In the genomic region with DNA sequence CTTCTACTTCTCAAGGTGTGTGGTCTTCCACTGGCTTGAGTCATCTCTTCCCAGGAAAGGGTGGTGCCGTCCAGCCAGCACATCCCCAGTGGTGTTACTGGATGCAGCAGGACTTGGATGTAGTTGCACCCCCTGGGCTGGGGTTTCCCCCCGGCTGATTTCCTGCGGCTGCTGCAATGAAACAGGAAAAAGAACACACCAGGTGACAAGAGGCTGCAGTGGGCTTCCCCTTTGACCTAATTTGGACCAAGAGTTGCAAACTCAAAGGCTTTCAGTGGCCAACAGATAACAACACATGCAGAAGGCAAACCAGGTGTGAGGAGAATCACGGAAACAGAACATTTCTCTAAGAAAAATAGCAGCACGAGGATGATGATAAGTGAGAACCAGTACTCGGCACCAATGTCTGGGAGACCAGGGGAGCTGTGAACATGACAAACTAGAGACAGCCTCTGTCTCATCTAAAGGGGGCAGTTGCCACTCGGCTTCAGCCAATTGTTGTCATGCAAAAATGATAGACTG, we compare ENCODE assay signal across 8 cellular contexts.
A peak's percentile ranks its signal among the peaks of the same experiment; 100 is the strongest.
DNase-seq lines count a peak whose midpoint lies in the region; ATAC-seq and TF ChIP-seq lines count a peak whose summit lies in the region.

No MANE protein-coding gene starts in this region.

- no peaks in the 10 kb centered on the region for H3K9me3 ChIP-seq in mammary epithelial cell (replicated peaks; ENCODE audit: insufficient read depth, low read length)

- H3K27ac ChIP-seq in mammary epithelial cell (ENCODE audit: insufficient read depth, low read depth, low read length): no peak overlapping the region

- no peaks in the 10 kb centered on the region for H3K27me3 ChIP-seq in mammary epithelial cell (ENCODE audit: insufficient read depth, low read length)

- CTCF ChIA-PET in mammary epithelial cell (lab: Charles Lee; ENCODE audit: low non-redundant PET): no interaction called here

- no TSS peak for BruUV-seq in mammary epithelial cell (replicated peaks; lab: Mats Ljungman, UMichigan)

- no peak for TF ChIP-seq CTCF in mammary epithelial cell (conservative IDR thresholded peaks at IDR 0.05 in 1 of 2, IDR thresholded peaks at IDR 0.05 in 1 of 2; ENCODE audit: extremely low read depth in 1 of 2, insufficient read depth in 1 of 2, low read depth in 1 of 2, low read length in 2 of 2)

- no peaks in the 10 kb centered on the region for H3K79me2 ChIP-seq in mammary epithelial cell (ENCODE audit: insufficient read depth, low read length)

- WGBS in mammary epithelial cell (ENCODE audit: low coverage, missing lambda C conversion rate): 82% methylated on average over 7 of the region's 7 CpGs

- intact Hi-C loops in mammary epithelial cell (cut with micrococcal nuclease): no loop called here

- peak overlapping the region; percentile 1 for H2AFZ ChIP-seq in mammary epithelial cell (ENCODE audit: low read depth, low read length)

- no peaks in the 10 kb centered on the region for H3K36me3 ChIP-seq in mammary epithelial cell (ENCODE audit: insufficient read depth, low read length)

- dilution Hi-C loops in mammary epithelial cell (cut with HindIII; ENCODE audit: low sequenced_read_pairs): no loop called here

- H4K20me1 ChIP-seq in mammary epithelial cell (ENCODE audit: insufficient read depth, low read length): no peaks in the 10 kb centered on the region

- peaks cover 24% of the 10 kb centered on the region for H3K4me1 ChIP-seq in mammary epithelial cell (ENCODE audit: insufficient read depth, low read length)

- no peak overlapping the region for H3K4me3 ChIP-seq in mammary epithelial cell (replicated peaks in 1 of 3; ENCODE audit: insufficient read depth in 1 of 3, low read depth in 2 of 3, low read length in 3 of 3)

- H3K9ac ChIP-seq in mammary epithelial cell (ENCODE audit: insufficient read depth, low read length): no peak overlapping the region

- ATAC-seq in GM19463 (IDR thresholded peaks at IDR 0.05; ENCODE audit: unreplicated experiment) (peak; percentile 90), HG03378 (IDR thresholded peaks at IDR 0.05; ENCODE audit: unreplicated experiment) (peak; percentile 74)

- H3K4me2 ChIP-seq in mammary epithelial cell (ENCODE audit: insufficient read depth, low read depth, low read length): no peak overlapping the region

- peak; percentile 17 for DNase-seq in Caki2 (ENCODE audit: low read depth)
- DNase-seq in mammary epithelial cell: peak; percentile 76
- DNase-seq in ecto neural progenitor cell (ENCODE audit: low spot score): no peak
- DNase-seq in midbrain (lab: John Stamatoyannopoulos, UW): no peak
- no peak for DNase-seq in CD1c-positive myeloid dendritic cell (ENCODE audit: extremely low spot score)
- DNase-seq in hippocampal formation (lab: John Stamatoyannopoulos, UW): no peak

- in situ Hi-C loops in Caki2 (cut with HindIII; ENCODE audit: low pct_unique_long_range_greater_than_20kb, low sequenced_read_pairs) (no loop called here), mammary epithelial cell (cut with MboI; ENCODE audit: low sequenced_read_pairs in 2 of 2) (no loop called here)

Comparison
In these comparisons a context has a peak if more than half of its experiments do, and no peak if none do; other contexts are left out.
1. DNase-seq: peak in Caki2 (single experiment) and mammary epithelial cell (single experiment); none in ecto neural progenitor cell (single experiment), midbrain (single experiment), CD1c-positive myeloid dendritic cell (single experiment) and hippocampal formation (0 of 2).